ENCODE assay signal across 24 cellular contexts in the genomic region with DNA sequence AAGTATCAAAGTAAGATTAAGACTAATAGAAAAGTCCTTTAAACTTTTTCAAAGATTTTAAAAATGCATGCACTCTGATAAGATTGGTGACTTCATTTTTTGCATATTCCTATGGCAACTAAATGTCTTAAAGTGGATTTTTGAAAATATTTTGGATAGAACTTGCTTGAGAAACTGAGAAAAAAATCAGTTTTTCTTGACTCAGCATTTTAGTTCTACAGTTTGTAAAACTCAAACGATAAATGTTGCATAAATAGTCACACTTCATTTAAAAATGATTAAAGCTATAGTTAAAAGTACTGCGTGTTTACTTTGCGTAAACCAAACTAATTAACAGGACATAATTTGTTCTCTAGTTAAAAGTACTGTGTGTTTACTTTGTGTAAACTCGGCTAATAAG. TPM values are rescaled to one million over a fixed set of nuclear protein-coding genes. Genes with fewer than 3 reads are reported as not detected.
DNase-seq lines count a peak whose midpoint lies in the region; ATAC-seq, FAIRE-seq and TF ChIP-seq lines count a peak whose summit lies in the region.
"Had no signal": no experiment of that assay in that cellular context is flagged by ENCODE, and none has a peak within 500 bp of the region (broad histone marks: within the 10 kb centered on the region; RNA-seq: fewer than 3 reads in every experiment).

No MANE protein-coding gene starts in this region.

- FAIRE-seq in HepG2 (lab: Jason Lieb, UNC), result no peak
- FAIRE-seq in A549 (lab: Jason Lieb, UNC), result no peak
- FAIRE-seq in K562 (lab: Jason Lieb, UNC), result no peak
- FAIRE-seq: D721Med, GM12891, GM19239 had no signal

- no peaks in the 10 kb centered on the region for H3K27me3 Mint-ChIP-seq in activated T-helper 2 cell treated with anti-CD3 and anti-CD28 coated beads, Interferon-gamma antibody, Interleukin-2, Interleukin-4, amounts not matched to agents 10 μg/mL and 5 μg/mL and 100 μg/mL, durations not matched to agents 14 hours and 24 hours and 36 hours (ENCODE audit: low read depth)
- no peaks in the 10 kb centered on the region for H3K27me3 Mint-ChIP-seq in Calu3 (ENCODE audit: unreplicated experiment)
- H3K27me3 Mint-ChIP-seq: CD4-positive, alpha-beta memory T cell; CD4-positive, CD25-positive, alpha-beta regulatory T cell had no signal

- POLR2A ChIA-PET in HepG2 (lab: Yijun Ruan, JAX), result no interaction called here
- POLR2A ChIA-PET in A549 (lab: Yijun Ruan, JAX), result no interaction called here
- POLR2A ChIA-PET in K562 (lab: Yijun Ruan, JAX), result no interaction called here

- intact Hi-C loops in HepG2 (cut with micrococcal nuclease; ENCODE audit: unreplicated experiment), result no loop called here
- intact Hi-C loops in right lobe of liver (cut with DNase I), result no loop called here
- intact Hi-C loops in K562 (cut with micrococcal nuclease), result no loop called here
- intact Hi-C loops in activated T-helper 2 cell treated with anti-CD3 and anti-CD28 coated beads, Interferon-gamma antibody, Interleukin-2, Interleukin-4, amounts not matched to agents 10 μg/mL and 5 μg/mL and 100 μg/mL, durations not matched to agents 14 hours and 24 hours and 36 hours (cut with micrococcal nuclease), result no loop called here
- intact Hi-C loops in Calu3 (cut with micrococcal nuclease; ENCODE audit: unreplicated experiment), result loop anchor here (10.0 kb wide), 1 partner anchor 160 kb away; a partner anchor contains a TSS

- H3K4me2 ChIP-seq in HepG2 (ENCODE audit: low read depth, low read length) (no peak overlapping the region), A549 (no peak overlapping the region), K562 (ENCODE audit: insufficient read depth, low read length) (no peak overlapping the region)
- H3K4me2 ChIP-seq: BLaER1 had no signal

- no peak for TF ChIP-seq POLR2A in HepG2 (IDR thresholded peaks at IDR 0.05; ENCODE audit: insufficient read depth in 1 of 2, low read depth in 2 of 2, low read length in 2 of 2)
- TF ChIP-seq POLR2A in right lobe of liver (IDR thresholded peaks at IDR 0.05), result no peak
- TF ChIP-seq POLR2A in A549 (IDR thresholded peaks at IDR 0.05; ENCODE audit: low read length), result no peak
- TF ChIP-seq POLR2A in K562 (conservative IDR thresholded peaks at IDR 0.05), result no peak

- H3K36me3 ChIP-seq in HepG2 (replicated peaks in 1 of 2; ENCODE audit: control insufficient read depth in 1 of 2, insufficient read depth in 2 of 2, low read length in 2 of 2) (no peaks in the 10 kb centered on the region), right lobe of liver (no peaks in the 10 kb centered on the region), K562 (ENCODE audit: control insufficient read depth, insufficient read depth, low read length) (no peaks in the 10 kb centered on the region)
- H3K36me3 ChIP-seq: BE2C, BLaER1 had no signal

- H3K9me3 ChIP-seq in HepG2 (ENCODE audit: low read length) (no peaks in the 10 kb centered on the region), right lobe of liver (no peaks in the 10 kb centered on the region), A549 (no peaks in the 10 kb centered on the region), K562 (replicated peaks; ENCODE audit: control insufficient read depth, insufficient read depth, low read depth, low read length) (no peaks in the 10 kb centered on the region)
- H3K9me3 ChIP-seq: BE2C, BLaER1 had no signal

- no peak overlapping the region for H3K4me3 Mint-ChIP-seq in activated T-helper 2 cell treated with anti-CD3 and anti-CD28 coated beads, Interferon-gamma antibody, Interleukin-2, Interleukin-4, amounts not matched to agents 10 μg/mL and 5 μg/mL and 100 μg/mL, durations not matched to agents 14 hours and 24 hours and 36 hours (ENCODE audit: low read depth)
- no peak overlapping the region for H3K4me3 Mint-ChIP-seq in Calu3 (ENCODE audit: low read depth, unreplicated experiment)
- H3K4me3 Mint-ChIP-seq: CD14-positive monocyte; CD4-positive, alpha-beta memory T cell; CD4-positive, CD25-positive, alpha-beta regulatory T cell; CD8-positive, alpha-beta memory T cell had no signal

- no peaks in the 10 kb centered on the region for H3K4me1 Mint-ChIP-seq in activated T-helper 2 cell treated with anti-CD3 and anti-CD28 coated beads, Interferon-gamma antibody, Interleukin-2, Interleukin-4, amounts not matched to agents 10 μg/mL and 5 μg/mL and 100 μg/mL, durations not matched to agents 14 hours and 24 hours and 36 hours (ENCODE audit: low read depth)
- no peaks in the 10 kb centered on the region for H3K4me1 Mint-ChIP-seq in Calu3 (ENCODE audit: low read depth, unreplicated experiment)
- H3K4me1 Mint-ChIP-seq: CD14-positive monocyte; CD4-positive, alpha-beta memory T cell; CD4-positive, CD25-positive, alpha-beta regulatory T cell; CD8-positive, alpha-beta memory T cell had no signal

- H3K27ac Mint-ChIP-seq in activated T-helper 2 cell treated with anti-CD3 and anti-CD28 coated beads, Interferon-gamma antibody, Interleukin-2, Interleukin-4, amounts not matched to agents 10 μg/mL and 5 μg/mL and 100 μg/mL, durations not matched to agents 14 hours and 24 hours and 36 hours, result no peak overlapping the region
- H3K27ac Mint-ChIP-seq in Calu3 (ENCODE audit: unreplicated experiment), result no peak overlapping the region
- H3K27ac Mint-ChIP-seq: CD14-positive monocyte; CD4-positive, alpha-beta memory T cell; CD4-positive, CD25-positive, alpha-beta regulatory T cell; CD8-positive, alpha-beta memory T cell had no signal

- TF ChIP-seq RAD21 in HepG2 (CRISPR knock-in tag; IDR thresholded peaks at IDR 0.05), result no peak
- no peak for TF ChIP-seq RAD21 in A549 (conservative IDR thresholded peaks at IDR 0.05 in 1 of 2, IDR thresholded peaks at IDR 0.05 in 1 of 2)
- no peak for TF ChIP-seq RAD21 in K562 (CRISPR knock-in tag; conservative IDR thresholded peaks at IDR 0.05 in 1 of 2, IDR thresholded peaks at IDR 0.05 in 1 of 2)

- no peak for DNase-seq in HepG2 (ENCODE audit: low spot score)
- no peak for DNase-seq in right lobe of liver
- no peak for DNase-seq in A549 (ENCODE audit: low read depth in 1 of 2, low spot score in 1 of 2)
- DNase-seq in K562 (ENCODE audit: extremely low read depth in 1 of 4, low spot score in 3 of 4), result no peak
- DNase-seq in NCI-H1105 treated with DMSO at 0.1 percent for 48 hours (lab: John Stamatoyannopoulos, UW), result no peak
- DNase-seq in activated T-helper 2 cell treated with anti-CD3 and anti-CD28 coated beads, Interferon-gamma antibody, Interleukin-2, Interleukin-4, amounts not matched to agents 10 μg/mL and 5 μg/mL and 100 μg/mL, durations not matched to agents 14 hours and 24 hours and 36 hours (ENCODE audit: low spot score), result no peak
- no peak for DNase-seq in Calu3
- DNase-seq: ACHN; BE2C; C1 segment of cervical spinal cord; CD4-positive, alpha-beta memory T cell; CD4-positive, CD25-positive, alpha-beta regulatory T cell; CD8-positive, alpha-beta memory T cell; COR-L47; DMS79 treated with DMSO at 0.1 percent for 48 hours; GF-D8 had no signal

- no peaks in the 10 kb centered on the region for H3K36me3 Mint-ChIP-seq in activated T-helper 2 cell treated with anti-CD3 and anti-CD28 coated beads, Interferon-gamma antibody, Interleukin-2, Interleukin-4, amounts not matched to agents 10 μg/mL and 5 μg/mL and 100 μg/mL, durations not matched to agents 14 hours and 24 hours and 36 hours (ENCODE audit: low read depth)
- no peaks in the 10 kb centered on the region for H3K36me3 Mint-ChIP-seq in Calu3 (ENCODE audit: insufficient read depth, unreplicated experiment)
- H3K36me3 Mint-ChIP-seq: CD14-positive monocyte; CD4-positive, alpha-beta memory T cell; CD4-positive, CD25-positive, alpha-beta regulatory T cell; CD8-positive, alpha-beta memory T cell had no signal

- no peak overlapping the region for H3K9ac ChIP-seq in HepG2 (ENCODE audit: insufficient read depth, low read depth, low read length)
- H3K9ac ChIP-seq in K562 (ENCODE audit: insufficient read depth in 1 of 2, low read depth in 2 of 2, low read length in 2 of 2), result no peak overlapping the region
- H3K9ac ChIP-seq: BLaER1 had no signal

- CTCF ChIA-PET in HepG2 (lab: Yijun Ruan, JAX; ENCODE audit: low intra/inter-chr PET ratio, low total read pairs), result no interaction called here
- CTCF ChIA-PET in A549 (lab: Yijun Ruan, JAX), result no interaction called here
- CTCF ChIA-PET in K562 (lab: Yijun Ruan, JAX; ENCODE audit: low intra/inter-chr PET ratio), result no interaction called here
- CTCF ChIA-PET in Calu3 (lab: Charles Lee), result no interaction called here

- H3K79me2 ChIP-seq in HepG2 (ENCODE audit: insufficient read depth, low read length) (no peaks in the 10 kb centered on the region), K562 (ENCODE audit: control insufficient read depth, insufficient read depth, low read length) (no peaks in the 10 kb centered on the region)

- H4K20me1 ChIP-seq in HepG2 (ENCODE audit: insufficient read depth, low read length) (no peaks in the 10 kb centered on the region), K562 (replicated peaks; ENCODE audit: control insufficient read depth, insufficient read depth, low read length) (no peaks in the 10 kb centered on the region)
- H4K20me1 ChIP-seq: BLaER1 had no signal

- H2AFZ ChIP-seq in HepG2 (ENCODE audit: low read length) (no peak overlapping the region), K562 (ENCODE audit: low read depth, low read length) (no peak overlapping the region)

- 26% methylated on average over 4 of the region's 4 CpGs for WGBS in HepG2 (ENCODE audit: low lambda C conversion rate)
- WGBS in right lobe of liver (ENCODE audit: insufficient coverage, low coverage, low lambda C conversion rate, missing lambda C conversion rate), result 54% methylated on average over 4 of the region's 4 CpGs
- whole genome bisulfite sequencing in A549 (ENCODE audit: missing lambda C conversion rate), result 63% methylated on average over 4 of the region's 4 CpGs
- WGBS in K562 (ENCODE audit: insufficient coverage, low coverage, missing lambda C conversion rate), result 6% methylated on average over 4 of the region's 4 CpGs

- BruUV-seq in HepG2 (replicated peaks; lab: Mats Ljungman, UMichigan) (no TSS peak), K562 (replicated peaks; lab: Mats Ljungman, UMichigan) (no TSS peak), Calu3 (replicated peaks; lab: Mats Ljungman, UMichigan) (no TSS peak)

- no peaks in the 10 kb centered on the region for H3K9me1 ChIP-seq in K562 (ENCODE audit: control insufficient read depth, insufficient read depth, low read length)

- ATAC-seq in HepG2, result no peak
- no peak for ATAC-seq in right lobe of liver
- ATAC-seq in A549, result no peak
- ATAC-seq in K562, result no peak

- TF ChIP-seq CTCF in HepG2 (CRISPR knock-in tag; IDR thresholded peaks at IDR 0.05) (no peak), right lobe of liver (IDR thresholded peaks at IDR 0.05) (no peak), A549 (IDR thresholded peaks at IDR 0.05) (no peak), K562 (IDR thresholded peaks at IDR 0.05 in 2 of 3, conservative IDR thresholded peaks at IDR 0.05 in 1 of 3; ENCODE audit: insufficient read depth in 2 of 3, low read depth in 1 of 3, low read length in 3 of 3) (no peak), Calu3 (IDR thresholded peaks at IDR 0.05; ENCODE audit: unreplicated experiment) (no peak)

- H3K27ac ChIP-seq in HepG2 (ENCODE audit: extremely low read length, insufficient read depth, low read length) (no peak overlapping the region), right lobe of liver (no peak overlapping the region), A549 (no peak overlapping the region), K562 (ENCODE audit: extremely low read depth, low read depth, low read length) (no peak overlapping the region)
- H3K27ac ChIP-seq: BLaER1 had no signal

- no peaks in the 10 kb centered on the region for H3K9me3 Mint-ChIP-seq in activated T-helper 2 cell treated with anti-CD3 and anti-CD28 coated beads, Interferon-gamma antibody, Interleukin-2, Interleukin-4, amounts not matched to agents 10 μg/mL and 5 μg/mL and 100 μg/mL, durations not matched to agents 14 hours and 24 hours and 36 hours
- H3K9me3 Mint-ChIP-seq in Calu3 (ENCODE audit: low read depth, unreplicated experiment), result peaks cover 4% of the 10 kb centered on the region

- H3K4me3 ChIP-seq in HepG2 (replicated peaks in 1 of 3; ENCODE audit: insufficient read depth in 1 of 3, low read depth in 2 of 3, low read length in 3 of 3), result no peak overlapping the region
- H3K4me3 ChIP-seq in right lobe of liver, result no peak overlapping the region
- H3K4me3 ChIP-seq in A549, result no peak overlapping the region
- no peak overlapping the region for H3K4me3 ChIP-seq in K562
- H3K4me3 ChIP-seq: BLaER1 had no signal

- in situ Hi-C loops in HepG2 (cut with HindIII; ENCODE audit: extremely low pct_ligation_motif_present, low pct_unique_long_range_greater_than_20kb), result no loop called here
- in situ Hi-C loops in K562 (cut with MboI), result no loop called here

- H3K27me3 ChIP-seq in HepG2 (ENCODE audit: control insufficient read depth in 1 of 2, insufficient read depth in 2 of 2, low read length in 2 of 2), result no peaks in the 10 kb centered on the region
- H3K27me3 ChIP-seq in right lobe of liver, result no peaks in the 10 kb centered on the region
- no peaks in the 10 kb centered on the region for H3K27me3 ChIP-seq in K562 (ENCODE audit: control insufficient read depth in 2 of 2, insufficient read depth in 2 of 2, low read length in 2 of 2)
- H3K27me3 ChIP-seq: BE2C, BLaER1 had no signal

- H3K4me1 ChIP-seq in HepG2 (ENCODE audit: insufficient read depth, low read length), result no peaks in the 10 kb centered on the region
- no peaks in the 10 kb centered on the region for H3K4me1 ChIP-seq in right lobe of liver
- no peaks in the 10 kb centered on the region for H3K4me1 ChIP-seq in A549
- H3K4me1 ChIP-seq in K562 (replicated peaks in 1 of 2; ENCODE audit: control insufficient read depth in 2 of 2, insufficient read depth in 2 of 2, low read length in 2 of 2), result no peaks in the 10 kb centered on the region
- H3K4me1 ChIP-seq: BE2C, BLaER1 had no signal

- TF ChIP-seq EP300 in HepG2 (IDR thresholded peaks at IDR 0.05; ENCODE audit: low read depth in 2 of 2, low read length in 2 of 2) (no peak), HepG2 (CRISPR knock-in tag; IDR thresholded peaks at IDR 0.05; ENCODE audit: borderline replicate concordance) (no peak), A549 (IDR thresholded peaks at IDR 0.05) (no peak), K562 (IDR thresholded peaks at IDR 0.05; ENCODE audit: low read length) (no peak)

RNA-seq across cellular contexts. Expression of a gene that starts 28.4 kb away (rescaled TPM):
- total RNA-seq in HepG2 (2016; rRNA removed; fragmentation: Illumina TruSeq; extraction: Trizol) (not detected in 2 replicates), right lobe of liver (1 to 10 TPM in 1 of 6 experiments, under 1 TPM in 5; 0.12 to 1.1 (median 0.22) TPM), K562 (2014; rRNA removed) (not detected in 2 replicates), K562 (2014; rRNA removed; fragmentation: Illumina TruSeq; extraction: Trizol) (not detected in 2 replicates), K562 (2015; rRNA removed; fragmentation: Illumina TruSeq; extraction: Trizol) (not detected in 2 replicates), K562 (2021) (not detected in 2 replicates), Calu3 (2022) (0.07 and 0.09 TPM in 2 replicates)
- total RNA-seq in HepG2 (2016; cell fraction: cytosol; rRNA removed; fragmentation: Illumina TruSeq; extraction: Trizol; ENCODE audit: low read depth), result not detected in 2 replicates
- total RNA-seq in HepG2 (2016; cell fraction: insoluble cytoplasmic fraction; rRNA removed; fragmentation: Illumina TruSeq; extraction: Trizol), result not detected in 2 replicates
- not detected in 2 replicates for total RNA-seq in HepG2 (2016; cell fraction: membrane; rRNA removed; fragmentation: Illumina TruSeq; extraction: Trizol)
- total RNA-seq in HepG2 (2016; cell fraction: nucleus; rRNA removed; fragmentation: Illumina TruSeq; extraction: Trizol), result not detected in 2 replicates
- polyA plus RNA-seq in HepG2 (2011; rRNA removed) (not detected in 2 replicates), A549 (2011; rRNA removed) (not detected in 2 replicates), A549 (2017; fragmentation: RNase III; extraction: RNeasy Plus Mini Kit Qiagen cat#74134 plus additional on column Dnase treatment) (not detected in 3 replicates), K562 (2011; rRNA removed) (not detected in 2 replicates), K562 (2014; fragmentation: Illumina TruSeq; extraction: Trizol) (not detected in 2 replicates), K562 (2014; fragmentation: Nextera tagmentation; extraction: Ambion mirVana) (not detected), K562 (2014; rRNA removed) (not detected in 2 replicates)
- not detected in 2 replicates for polyA plus RNA-seq in HepG2 (2011; cell fraction: cytosol; rRNA removed)
- polyA plus RNA-seq in HepG2 (2011; cell fraction: nucleus; rRNA removed), result not detected in 2 replicates
- not detected in 2 replicates for polyA plus RNA-seq in HepG2 (2012)
- not detected in 2 replicates for polyA plus RNA-seq in HepG2 (2016; cell fraction: cytosol; fragmentation: Illumina TruSeq; extraction: Trizol; ENCODE audit: low read depth)
- polyA plus RNA-seq in HepG2 (2016; cell fraction: insoluble cytoplasmic fraction; fragmentation: Illumina TruSeq; extraction: Trizol; ENCODE audit: low read depth), result not detected in 2 replicates
- not detected in 2 replicates for polyA plus RNA-seq in HepG2 (2016; cell fraction: membrane; fragmentation: Illumina TruSeq; extraction: Trizol; ENCODE audit: low read depth)
- not detected in 2 replicates for polyA plus RNA-seq in HepG2 (2016; cell fraction: nucleus; fragmentation: Illumina TruSeq; extraction: Trizol; ENCODE audit: insufficient read depth, low read depth)
- not detected in 2 replicates for polyA minus RNA-seq in HepG2 (2011; rRNA and poly(A)+ RNA removed; ENCODE audit: low replicate concordance)
- polyA minus RNA-seq in HepG2 (2011; cell fraction: cytosol; rRNA and poly(A)+ RNA removed), result not detected in 2 replicates
- not detected in 2 replicates for polyA minus RNA-seq in HepG2 (2011; cell fraction: nucleus; rRNA and poly(A)+ RNA removed)
- not detected in 2 replicates for polyA plus RNA-seq in A549 (2012; cell fraction: cytosol; rRNA removed)
- polyA plus RNA-seq in A549 (2012; cell fraction: nucleus; rRNA removed), result not detected in 2 replicates
- not detected in 2 replicates for polyA minus RNA-seq in A549 (2011; rRNA and poly(A)+ RNA removed)
- total RNA-seq in K562 (2011; cell fraction: chromatin; rRNA removed; ENCODE audit: low replicate concordance), result 0.07 TPM in 1 of 2 replicates, not detected in the other
- not detected in 2 replicates for total RNA-seq in K562 (2011; cell fraction: nucleolus; rRNA removed)
- total RNA-seq in K562 (2011; cell fraction: nucleoplasm; rRNA removed), result not detected in 2 replicates
- polyA plus RNA-seq in K562 (2011; cell fraction: cytosol; rRNA removed), result not detected in 2 replicates
- not detected in 2 replicates for polyA plus RNA-seq in K562 (2011; cell fraction: nucleus; rRNA removed)
- not detected in 2 replicates for polyA plus RNA-seq in K562 (2012)
- not detected in 2 replicates for polyA minus RNA-seq in K562 (2011; rRNA and poly(A)+ RNA removed)
- polyA minus RNA-seq in K562 (2011; cell fraction: cytosol; rRNA and poly(A)+ RNA removed), result not detected in 2 replicates
- not detected in 2 replicates for polyA minus RNA-seq in K562 (2011; cell fraction: nucleus; rRNA and poly(A)+ RNA removed)
- total RNA-seq in activated T-helper 2 cell treated with anti-CD3 and anti-CD28 coated beads, Interferon-gamma antibody, Interleukin-2, Interleukin-4, amounts not matched to agents 10 μg/mL and 5 μg/mL and 100 μg/mL, durations not matched to agents 14 hours and 24 hours and 36 hours, result not detected in 2 replicates
- total RNA-seq: A172; A673; CD4-positive, alpha-beta memory T cell; CD4-positive, CD25-positive, alpha-beta regulatory T cell; CD8-positive, alpha-beta memory T cell had no signal
- polyA plus RNA-seq: AG04450; CD14-positive monocyte; CD4-positive, alpha-beta memory T cell; CD4-positive, CD25-positive, alpha-beta regulatory T cell; CD8-positive, alpha-beta memory T cell had no signal
